ENCODE assay signal across 1 cellular context in the genomic region with DNA sequence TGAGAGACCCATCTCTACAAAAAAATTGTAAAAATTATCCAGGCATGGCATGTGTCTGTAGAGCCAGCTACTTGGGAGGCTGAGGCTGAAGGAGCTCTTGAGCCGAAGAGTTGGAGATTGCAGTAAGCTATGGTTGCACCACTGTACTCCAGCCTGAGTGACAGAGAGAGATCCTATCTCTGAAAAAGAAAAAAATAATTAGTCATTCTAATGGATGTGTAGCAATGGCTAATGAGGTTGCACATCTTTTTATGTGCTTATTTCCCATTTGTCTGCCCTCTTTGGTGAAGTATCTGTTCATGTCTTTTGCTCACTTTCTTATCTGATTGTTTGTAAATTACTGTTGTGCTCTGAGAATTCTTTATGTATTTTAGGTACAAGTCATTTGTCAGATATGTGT.
TF ChIP-seq lines count a peak whose summit lies in the region.

No MANE protein-coding gene starts in this region.

TF ChIP-seq in GM12878, 131 proteins besides CTCF, POLR2A, EP300 and RAD21:
- TF ChIP-seq EED (IDR thresholded peaks at IDR 0.05; ENCODE audit: low read depth), result no peak
- TF ChIP-seq SIX5 (IDR thresholded peaks at IDR 0.05; ENCODE audit: low read depth, low read length, severe bottlenecking), result no peak
- TF ChIP-seq PML (IDR thresholded peaks at IDR 0.05; ENCODE audit: low read length), result no peak
- no peak for TF ChIP-seq NR2C2 (IDR thresholded peaks at IDR 0.05; ENCODE audit: borderline replicate concordance, control insufficient read depth, insufficient read length, low read depth)
- no peak for TF ChIP-seq BMI1 (IDR thresholded peaks at IDR 0.05; ENCODE audit: borderline replicate concordance)
- TF ChIP-seq, protein P1, sequence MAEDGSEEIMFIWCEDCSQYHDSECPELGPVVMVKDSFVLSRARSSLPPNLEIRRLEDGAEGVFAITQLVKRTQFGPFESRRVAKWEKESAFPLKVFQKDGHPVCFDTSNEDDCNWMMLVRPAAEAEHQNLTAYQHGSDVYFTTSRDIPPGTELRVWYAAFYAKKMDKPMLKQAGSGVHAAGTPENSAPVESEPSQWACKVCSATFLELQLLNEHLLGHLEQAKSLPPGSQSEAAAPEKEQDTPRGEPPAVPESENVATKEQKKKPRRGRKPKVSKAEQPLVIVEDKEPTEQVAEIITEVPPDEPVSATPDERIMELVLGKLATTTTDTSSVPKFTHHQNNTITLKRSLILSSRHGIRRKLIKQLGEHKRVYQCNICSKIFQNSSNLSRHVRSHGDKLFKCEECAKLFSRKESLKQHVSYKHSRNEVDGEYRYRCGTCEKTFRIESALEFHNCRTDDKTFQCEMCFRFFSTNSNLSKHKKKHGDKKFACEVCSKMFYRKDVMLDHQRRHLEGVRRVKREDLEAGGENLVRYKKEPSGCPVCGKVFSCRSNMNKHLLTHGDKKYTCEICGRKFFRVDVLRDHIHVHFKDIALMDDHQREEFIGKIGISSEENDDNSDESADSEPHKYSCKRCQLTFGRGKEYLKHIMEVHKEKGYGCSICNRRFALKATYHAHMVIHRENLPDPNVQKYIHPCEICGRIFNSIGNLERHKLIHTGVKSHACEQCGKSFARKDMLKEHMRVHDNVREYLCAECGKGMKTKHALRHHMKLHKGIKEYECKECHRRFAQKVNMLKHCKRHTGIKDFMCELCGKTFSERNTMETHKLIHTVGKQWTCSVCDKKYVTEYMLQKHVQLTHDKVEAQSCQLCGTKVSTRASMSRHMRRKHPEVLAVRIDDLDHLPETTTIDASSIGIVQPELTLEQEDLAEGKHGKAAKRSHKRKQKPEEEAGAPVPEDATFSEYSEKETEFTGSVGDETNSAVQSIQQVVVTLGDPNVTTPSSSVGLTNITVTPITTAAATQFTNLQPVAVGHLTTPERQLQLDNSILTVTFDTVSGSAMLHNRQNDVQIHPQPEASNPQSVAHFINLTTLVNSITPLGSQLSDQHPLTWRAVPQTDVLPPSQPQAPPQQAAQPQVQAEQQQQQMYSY (CRISPR knock-in tag; IDR thresholded peaks at IDR 0.05), result no peak
- no peak for TF ChIP-seq POU2F2 (IDR thresholded peaks at IDR 0.05; ENCODE audit: borderline replicate concordance, low read depth, low read length)
- TF ChIP-seq RAD51 (IDR thresholded peaks at IDR 0.05), result no peak
TF ChIP-seq in GM12878: peak in this region for 0.
